Comparison of ENCODE assay signal across 10 cellular contexts in the genomic region with DNA sequence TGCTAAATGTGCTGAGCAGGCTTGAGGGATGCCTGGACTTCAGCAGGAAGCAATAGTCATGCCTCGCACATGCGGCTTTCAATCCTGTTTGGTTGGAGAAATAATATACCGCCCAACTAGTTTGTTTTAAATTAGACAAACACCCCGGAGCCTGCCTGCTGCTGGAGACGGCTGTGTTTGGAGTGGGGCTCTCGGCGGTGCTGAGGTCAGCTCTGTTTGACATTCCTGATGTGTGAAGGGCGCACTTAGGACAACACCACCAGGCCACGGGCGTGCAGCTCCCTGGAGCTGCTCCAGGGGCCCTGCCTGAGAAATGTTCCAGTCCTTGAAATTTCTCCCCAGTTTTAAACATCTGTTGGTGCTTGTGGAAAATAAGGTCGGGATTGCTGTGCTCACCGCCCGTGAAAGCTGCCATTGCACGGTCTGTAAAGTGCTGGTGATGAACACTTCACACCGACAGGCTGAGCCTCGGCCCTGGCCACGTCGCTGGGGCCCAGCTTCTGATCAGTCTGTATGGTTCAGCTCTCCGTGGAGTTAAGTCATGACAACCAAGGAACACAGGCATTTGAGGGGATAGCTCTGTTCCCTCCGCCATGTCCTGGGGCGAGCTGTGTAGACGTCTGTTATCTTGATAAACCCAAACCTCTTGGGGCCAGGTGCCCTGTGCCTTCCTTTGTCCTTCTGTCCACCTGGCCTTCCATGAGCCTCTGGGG.
DNase-seq lines count a peak whose midpoint lies in the region; ATAC-seq and TF ChIP-seq lines count a peak whose summit lies in the region.
"Had no signal": no experiment of that assay in that cellular context is flagged by ENCODE, and none has a peak within 500 bp of the region (broad histone marks: within the 10 kb centered on the region; RNA-seq: fewer than 3 reads in every experiment).

No MANE protein-coding gene starts in this region.

- no peak overlapping the region for H2BK5ac ChIP-seq in neuronal stem cell (ENCODE audit: low read length)

- H3K4me1 ChIP-seq in lung (ENCODE audit: control insufficient read depth in 2 of 2, insufficient read depth in 2 of 2, low read length in 2 of 2): peaks cover 0 to 1% of the 10 kb centered on the region in 2 donors
- H3K4me1 ChIP-seq in tibial nerve: peaks cover 0 to 71% (median 29%) of the 10 kb centered on the region in 4 donors
- no peaks in the 10 kb centered on the region for H3K4me1 ChIP-seq in neuronal stem cell (ENCODE audit: control insufficient read depth in 2 of 2, insufficient read depth in 1 of 2, low read depth in 1 of 2, low read length in 2 of 2)

- no peak overlapping the region for H3K9ac ChIP-seq in neuronal stem cell (ENCODE audit: low read depth, low read length, poor library complexity)
- H3K9ac ChIP-seq: SK-N-SH had no signal

- no peaks in the 10 kb centered on the region for H3K9me3 Mint-ChIP-seq in activated CD8-positive, alpha-beta T cell treated with anti-CD3 and anti-CD28 coated beads, Interleukin-2, amount 10 ng/mL, durations not matched to agents 7 days and 5 days (ENCODE audit: insufficient read depth)
- H3K9me3 Mint-ChIP-seq in activated CD8-positive, alpha-beta T cell treated with anti-CD3 and anti-CD28 coated beads for 36 hours: no peaks in the 10 kb centered on the region

- no peak for TF ChIP-seq CTCF in activated CD8-positive, alpha-beta T cell treated with anti-CD3 and anti-CD28 coated beads for 36 hours (IDR thresholded peaks at IDR 0.05)
- TF ChIP-seq CTCF in lung (IDR thresholded peaks at IDR 0.05; ENCODE audit: control extremely low read depth, extremely low read depth) (no peak), tibial nerve (IDR thresholded peaks at IDR 0.05) (peak in 1 of 5 experiments; percentile 11), GM10248 (IDR thresholded peaks at IDR 0.05; ENCODE audit: control extremely low read depth, extremely low read depth, low read depth, missing control alignments) (no peak)

- H3K27ac ChIP-seq in lung (ENCODE audit: low read depth in 1 of 2, low read length in 1 of 2) (peak overlapping the region in 1 of 2 donors; percentile 74), tibial nerve (peak overlapping the region; percentile 80 to 94 (median 90)), neuronal stem cell (replicated peaks; ENCODE audit: low read length) (no peak overlapping the region)

- H3K27me3 Mint-ChIP-seq in activated CD8-positive, alpha-beta T cell treated with anti-CD3 and anti-CD28 coated beads, Interleukin-2, amount 10 ng/mL, durations not matched to agents 7 days and 5 days (ENCODE audit: low read depth): peaks cover 8% of the 10 kb centered on the region
- no peaks in the 10 kb centered on the region for H3K27me3 Mint-ChIP-seq in activated CD8-positive, alpha-beta T cell treated with anti-CD3 and anti-CD28 coated beads for 36 hours

- H3K4me1 Mint-ChIP-seq in activated CD8-positive, alpha-beta T cell treated with anti-CD3 and anti-CD28 coated beads, Interleukin-2, amount 10 ng/mL, durations not matched to agents 7 days and 5 days (ENCODE audit: low read depth): peaks cover 30% of the 10 kb centered on the region
- peaks cover 14% of the 10 kb centered on the region for H3K4me1 Mint-ChIP-seq in activated CD8-positive, alpha-beta T cell treated with anti-CD3 and anti-CD28 coated beads for 36 hours (ENCODE audit: low read depth)

- H2BK12ac ChIP-seq in neuronal stem cell (ENCODE audit: low read length): no peak overlapping the region

- H3K9me3 ChIP-seq in lung (ENCODE audit: control insufficient read depth in 2 of 2, insufficient read depth in 1 of 2, low read length in 1 of 2) (peaks cover 0 to 1% of the 10 kb centered on the region in 2 donors), tibial nerve (peaks cover 0 to 8% (median 0%) of the 10 kb centered on the region in 4 donors), neuronal stem cell (replicated peaks in 1 of 2; ENCODE audit: control insufficient read depth in 2 of 2, insufficient read depth in 1 of 2, low read depth in 1 of 2, low read length in 2 of 2) (peaks cover 10 to 29% of the 10 kb centered on the region in 2 donors)
- H3K9me3 ChIP-seq: SK-N-SH had no signal

- TF ChIP-seq POLR2A in tibial nerve (IDR thresholded peaks at IDR 0.05): no peak

- intact Hi-C loops in activated CD8-positive, alpha-beta T cell treated with anti-CD3 and anti-CD28 coated beads for 36 hours (cut with micrococcal nuclease): no loop called here

- peak in 1 of 2 donors; percentile 77 for TF ChIP-seq EP300 in tibial nerve (IDR thresholded peaks at IDR 0.05)

- no peaks in the 10 kb centered on the region for H3K36me3 ChIP-seq in lung (ENCODE audit: control insufficient read depth in 2 of 2, insufficient read depth in 2 of 2, low read length in 2 of 2)
- no peaks in the 10 kb centered on the region for H3K36me3 ChIP-seq in tibial nerve
- no peaks in the 10 kb centered on the region for H3K36me3 ChIP-seq in neuronal stem cell (replicated peaks in 1 of 2; ENCODE audit: control insufficient read depth in 2 of 2, insufficient read depth in 2 of 2, low read length in 2 of 2)

- H3K4me3 Mint-ChIP-seq in activated CD8-positive, alpha-beta T cell treated with anti-CD3 and anti-CD28 coated beads, Interleukin-2, amount 10 ng/mL, durations not matched to agents 7 days and 5 days: no peak overlapping the region
- no peak overlapping the region for H3K4me3 Mint-ChIP-seq in activated CD8-positive, alpha-beta T cell treated with anti-CD3 and anti-CD28 coated beads for 36 hours

- CTCF ChIA-PET in activated CD8-positive, alpha-beta T cell treated with anti-CD3 and anti-CD28 coated beads, Interleukin-2, amount 10 ng/mL, durations not matched to agents 7 days and 5 days (lab: Charles Lee): no interaction called here
- CTCF ChIA-PET in activated CD8-positive, alpha-beta T cell treated with anti-CD3 and anti-CD28 coated beads for 36 hours (lab: Charles Lee): no interaction called here
- CTCF ChIA-PET in GM10248 (lab: Yijun Ruan, JAX): no interaction called here

- POLR2A ChIA-PET in activated CD8-positive, alpha-beta T cell treated with anti-CD3 and anti-CD28 coated beads, Interleukin-2, amount 10 ng/mL, durations not matched to agents 7 days and 5 days (lab: Charles Lee): no interaction called here
- POLR2A ChIA-PET in activated CD8-positive, alpha-beta T cell treated with anti-CD3 and anti-CD28 coated beads for 36 hours (lab: Charles Lee): interaction anchor here (1.0 kb wide), 2 partner anchors 8 to 9 kb away, joined by 3 to 4 read pairs; no protein-coding TSS in a partner anchor
- POLR2A ChIA-PET in GM10248 (lab: Yijun Ruan, JAX): no interaction called here

- H3K27ac Mint-ChIP-seq in activated CD8-positive, alpha-beta T cell treated with anti-CD3 and anti-CD28 coated beads, Interleukin-2, amount 10 ng/mL, durations not matched to agents 7 days and 5 days: no peak overlapping the region
- no peak overlapping the region for H3K27ac Mint-ChIP-seq in activated CD8-positive, alpha-beta T cell treated with anti-CD3 and anti-CD28 coated beads for 36 hours

- H3K4me3 ChIP-seq in lung (no peak overlapping the region), tibial nerve (no peak overlapping the region), neuronal stem cell (ENCODE audit: low read length in 2 of 2) (no peak overlapping the region)

- no peak overlapping the region for H3K4me2 ChIP-seq in neuronal stem cell (ENCODE audit: insufficient read depth, low read length, poor library complexity, severe bottlenecking)
- H3K4me2 ChIP-seq: SK-N-SH had no signal

- no peak overlapping the region for H4K8ac ChIP-seq in neuronal stem cell (ENCODE audit: low read depth, low read length)

- H2BK15ac ChIP-seq in neuronal stem cell (ENCODE audit: low read length): no peak overlapping the region

- H2AK5ac ChIP-seq in neuronal stem cell (ENCODE audit: low read depth, low read length): no peak overlapping the region

- H2BK120ac ChIP-seq in neuronal stem cell (ENCODE audit: low read depth, low read length): no peak overlapping the region

- 60 to 76% methylated on average over 22 of the region's 22 CpGs for WGBS in lung, 2 donors
- 36 to 40% methylated on average over 22 of the region's 22 CpGs for WGBS in tibial nerve, 2 donors
- WGBS in neuronal stem cell (ENCODE audit: extremely low coverage in 2 of 2, insufficient read length in 2 of 2, insufficient replicate concordance in 1 of 2), 2 donors: no CpG with 5 or more reads among the region's 22 CpGs

- DNase-seq in activated CD8-positive, alpha-beta T cell treated with anti-CD3 and anti-CD28 coated beads, Interleukin-2, amount 10 ng/mL, durations not matched to agents 7 days and 5 days: peak; percentile 17
- no peak for DNase-seq in activated CD8-positive, alpha-beta T cell treated with anti-CD3 and anti-CD28 coated beads for 36 hours
- DNase-seq in dermis blood vessel endothelial cell: peak; percentile 60
- DNase-seq in lung (ENCODE audit: low spot score): peak; percentile 76
- peak; percentile 53 to 71 for DNase-seq in tibial nerve (ENCODE audit: low spot score in 2 of 2)
- DNase-seq in neuronal stem cell (ENCODE audit: low spot score): no peak
- DNase-seq in GM10248 (ENCODE audit: extremely low spot score): no peak
- DNase-seq: MM.1S, SK-N-SH had no signal

- no peak overlapping the region for H4K91ac ChIP-seq in neuronal stem cell (ENCODE audit: low read depth, low read length, poor library complexity)

- H3K14ac ChIP-seq in neuronal stem cell (ENCODE audit: low read length): no peak overlapping the region

- no peak overlapping the region for H3K18ac ChIP-seq in neuronal stem cell (ENCODE audit: low read length)

- ATAC-seq in activated CD8-positive, alpha-beta T cell treated with anti-CD3 and anti-CD28 coated beads, Interleukin-2, amount 10 ng/mL, durations not matched to agents 7 days and 5 days: no peak
- ATAC-seq in activated CD8-positive, alpha-beta T cell treated with anti-CD3 and anti-CD28 coated beads for 36 hours: no peak
- peak; percentile 28 for ATAC-seq in lung (ENCODE audit: insufficient read depth, low FRiP score)
- ATAC-seq in HG03571 (IDR thresholded peaks at IDR 0.05; ENCODE audit: unreplicated experiment): no peak

- no peak overlapping the region for H3K4ac ChIP-seq in neuronal stem cell (ENCODE audit: low read length)

- H3K79me1 ChIP-seq in neuronal stem cell (ENCODE audit: low read depth, low read length): peaks cover 2% of the 10 kb centered on the region

- H3K36me3 Mint-ChIP-seq in activated CD8-positive, alpha-beta T cell treated with anti-CD3 and anti-CD28 coated beads, Interleukin-2, amount 10 ng/mL, durations not matched to agents 7 days and 5 days (ENCODE audit: low read depth): no peaks in the 10 kb centered on the region
- H3K36me3 Mint-ChIP-seq in activated CD8-positive, alpha-beta T cell treated with anti-CD3 and anti-CD28 coated beads for 36 hours (ENCODE audit: low read depth): no peaks in the 10 kb centered on the region

- no peaks in the 10 kb centered on the region for H3K27me3 ChIP-seq in lung (ENCODE audit: control insufficient read depth, insufficient read depth)
- H3K27me3 ChIP-seq in tibial nerve: no peaks in the 10 kb centered on the region
- no peaks in the 10 kb centered on the region for H3K27me3 ChIP-seq in neuronal stem cell (ENCODE audit: control insufficient read depth in 3 of 3, insufficient read depth in 3 of 3, low read depth in 1 of 3, low read length in 3 of 3)

- no peak overlapping the region for H3K23ac ChIP-seq in neuronal stem cell (ENCODE audit: low read depth, low read length, poor library complexity)

- H2AFZ ChIP-seq in neuronal stem cell (ENCODE audit: low read length): no peak overlapping the region

Comparison
In these comparisons a context has a peak if more than half of its experiments do, and no peak if none do; other contexts are left out.
1. DNase-seq: peak in activated CD8-positive, alpha-beta T cell treated with anti-CD3 and anti-CD28 coated beads, Interleukin-2, amount 10 ng/mL, durations not matched to agents 7 days and 5 days (single experiment), dermis blood vessel endothelial cell (single experiment), lung (single experiment) and tibial nerve (2 of 2); none in activated CD8-positive, alpha-beta T cell treated with anti-CD3 and anti-CD28 coated beads for 36 hours (single experiment), neuronal stem cell (single experiment) and GM10248 (single experiment).